13 cellular contexts compared by ENCODE assay signal in genomic region chr7:95684505-95684904, GRCh38.
DNase-seq lines count a peak whose midpoint lies in the region; ATAC-seq and TF ChIP-seq lines count a peak whose summit lies in the region.
"Had no signal": no experiment of that assay in that cellular context is flagged by ENCODE, and none has a peak within 500 bp of the region (broad histone marks: within the 10 kb centered on the region; RNA-seq: fewer than 3 reads in every experiment).

No MANE protein-coding gene starts in this region.

- H3K9ac ChIP-seq in Loucy (ENCODE audit: low read depth, low read length, poor library complexity, severe bottlenecking): no peak overlapping the region

- H3K9me3 ChIP-seq in Loucy (ENCODE audit: insufficient read depth, low read depth, low read length): no peaks in the 10 kb centered on the region
- H3K9me3 ChIP-seq in gastrocnemius medialis: no peaks in the 10 kb centered on the region
- H3K9me3 ChIP-seq: BE2C, MG63 had no signal

- H3K27me3 ChIP-seq in Loucy (ENCODE audit: insufficient read depth, low read length, poor library complexity, severe bottlenecking): no peaks in the 10 kb centered on the region
- no peaks in the 10 kb centered on the region for H3K27me3 ChIP-seq in dorsolateral prefrontal cortex
- no peaks in the 10 kb centered on the region for H3K27me3 ChIP-seq in gastrocnemius medialis
- H3K27me3 ChIP-seq: MG63 had no signal

- H3K4me1 ChIP-seq in Loucy (ENCODE audit: insufficient read depth, low read length, poor library complexity, severe bottlenecking): peaks cover 7% of the 10 kb centered on the region
- peaks cover 20 to 41% of the 10 kb centered on the region in 2 donors for H3K4me1 ChIP-seq in gastrocnemius medialis
- H3K4me1 ChIP-seq: BE2C had no signal

- H3K27ac ChIP-seq in dorsolateral prefrontal cortex (peak overlapping the region in 31 of 59 donors; percentile 5 to 89 (median 45)), gastrocnemius medialis (peak overlapping the region in 3 of 4 donors; percentile 54 to 65 (median 57)), coronary artery (no peak overlapping the region)

- peak overlapping the region; percentile 8 for H3K4me3 ChIP-seq in Loucy (ENCODE audit: low read length, poor library complexity, severe bottlenecking)
- no peak overlapping the region for H3K4me3 ChIP-seq in dorsolateral prefrontal cortex
- no peak overlapping the region for H3K4me3 ChIP-seq in gastrocnemius medialis
- H3K4me3 ChIP-seq in coronary artery: no peak overlapping the region
- H3K4me3 ChIP-seq: MG63 had no signal

- no peaks in the 10 kb centered on the region for H3K36me3 ChIP-seq in Loucy (ENCODE audit: insufficient read depth, low read length)
- H3K36me3 ChIP-seq in gastrocnemius medialis: no peaks in the 10 kb centered on the region
- H3K36me3 ChIP-seq: BE2C, MG63 had no signal

- peak overlapping the region; percentile 49; the same call in 1 of the 2 replicates for H2AFZ ChIP-seq in Loucy (ENCODE audit: low read length)

- intact Hi-C loops in dorsolateral prefrontal cortex (cut with DNase I) (loop anchor here (1.0 to 10.0 kb wide), 5 partner anchors 77 to 1240 kb away; no protein-coding TSS in a partner anchor), gastrocnemius medialis (cut with DNase I; ENCODE audit: low total_unique reads) (loop anchor here (1.0 to 10.0 kb wide), 3 partner anchors 88 to 1170 kb away; partner anchors contain the start of gene PDK4)

- no peak for TF ChIP-seq POLR2A in gastrocnemius medialis (IDR thresholded peaks at IDR 0.05)

- H3F3A ChIP-seq in Loucy (ENCODE audit: low read depth): no peaks in the 10 kb centered on the region

- H4K20me1 ChIP-seq in Loucy (ENCODE audit: insufficient read depth, low read length, poor library complexity, severe bottlenecking): no peaks in the 10 kb centered on the region

- no peak for TF ChIP-seq CTCF in Loucy (conservative IDR thresholded peaks at IDR 0.05; ENCODE audit: low read length)
- TF ChIP-seq CTCF in dorsolateral prefrontal cortex (IDR thresholded peaks at IDR 0.05 in 54 of 56, conservative IDR thresholded peaks at IDR 0.05 in 2 of 56; ENCODE audit: low read depth in 1 of 56, partially characterized antibody in 56 of 56): no peak
- TF ChIP-seq CTCF in gastrocnemius medialis (IDR thresholded peaks at IDR 0.05 in 4 of 5, conservative IDR thresholded peaks at IDR 0.05 in 1 of 5): no peak
- TF ChIP-seq CTCF in coronary artery (IDR thresholded peaks at IDR 0.05): no peak

- H3K4me2 ChIP-seq in Loucy (ENCODE audit: low read depth, low read length, poor library complexity, severe bottlenecking): peak overlapping the region; percentile 58

- no peaks in the 10 kb centered on the region for H3K79me2 ChIP-seq in Loucy (ENCODE audit: insufficient read depth, low read length)

- DNase-seq in CD1c-positive myeloid dendritic cell (ENCODE audit: extremely low spot score): peak; percentile 1
- no peak for DNase-seq in dorsolateral prefrontal cortex
- no peak for DNase-seq in gastrocnemius medialis
- DNase-seq in coronary artery (ENCODE audit: low spot score): no peak
- no peak for DNase-seq in 8988T
- DNase-seq in DMS114 treated with DMSO at 0.1 percent for 48 hours (lab: John Stamatoyannopoulos, UW; ENCODE audit: unreplicated experiment): no peak
- DNase-seq: BE2C; CD8-positive, alpha-beta T cell; GF-D8; MG63; NCI-H1105; SIG-M5 had no signal

- H3K9me2 ChIP-seq in Loucy (replicated peaks; ENCODE audit: low read depth, low read length): no peaks in the 10 kb centered on the region

- ATAC-seq in gastrocnemius medialis: no peak
- ATAC-seq: CD8-positive, alpha-beta T cell had no signal

- in situ Hi-C loops in gastrocnemius medialis (cut with MboI; ENCODE audit: low sequenced_read_pairs in 4 of 4): loop anchor here in 3 of 4 donors (5.0 to 10.0 kb wide), 4 partner anchors 90 to 157 kb away; partner anchors contain the start of gene PDK4 (in 2 of the 3)

Comparison
In these comparisons a context has a peak if more than half of its experiments do, and no peak if none do; other contexts are left out.
1. H3K27ac ChIP-seq: peak in dorsolateral prefrontal cortex (31 of 59) and gastrocnemius medialis (3 of 4); none in coronary artery (0 of 2).